ENCODE assay signal across 23 cellular contexts in genomic region chr11:44389963-44390605, GRCh38.
"Had no signal": no experiment of that assay in that cellular context is flagged by ENCODE, and none has a peak within 500 bp of the region (broad histone marks: within the 10 kb centered on the region; RNA-seq: fewer than 3 reads in every experiment).

No MANE protein-coding gene starts in this region.

- H3K4me1 Mint-ChIP-seq: activated CD4-positive, alpha-beta T cell treated with anti-CD3 and anti-CD28 coated beads for 36 hours; central memory CD8-positive, alpha-beta T cell; natural killer cell had no signal

- DNase-seq: activated CD4-positive, alpha-beta T cell treated with anti-CD3 and anti-CD28 coated beads for 36 hours; activated CD4-positive, CD25-positive, alpha-beta regulatory T cell; activated naive CD4-positive, alpha-beta T cell; activated T-cell treated with anti-CD3 and anti-CD28 coated beads for 4 hours; activated T-cell treated with anti-CD3 and anti-CD28 coated beads, Interleukin-2, amount 50 U/mL, for 72 hours; foreskin keratinocyte; heart right ventricle; natural killer cell; occipital lobe; psoas muscle; sigmoid colon; stimulated activated CD4-positive, alpha-beta T cell treated with anti-CD3 and anti-CD28 coated beads, Interleukin-4, amount 100 ng/mL, for 24 hours; stimulated activated CD8-positive, alpha-beta memory T cell treated with anti-CD3 and anti-CD28 coated beads, Interleukin-4, amount 100 ng/mL, for 48 hours; stimulated activated naive CD4-positive, alpha-beta T cell treated with Interleukin-2 at 50 U/mL for 16 hours had no signal

- H3K9me3 ChIP-seq: psoas muscle had no signal

- H3K36me3 ChIP-seq: breast epithelium, esophagus muscularis mucosa, heart right ventricle, neural progenitor cell, sigmoid colon, tibial nerve had no signal

- H3K79me2 ChIP-seq: parathyroid adenoma had no signal

- FAIRE-seq: small intestine had no signal

- H3K27ac Mint-ChIP-seq: activated CD4-positive, alpha-beta T cell treated with anti-CD3 and anti-CD28 coated beads for 36 hours; activated naive CD4-positive, alpha-beta T cell treated with anti-CD3 and anti-CD28 coated beads, Interleukin-2, amount 50 U/mL, for 72 hours; activated T-cell treated with anti-CD3 and anti-CD28 coated beads, Interleukin-2, amount 50 U/mL, for 72 hours; dendritic cell treated with granulocyte-macrophage colony-stimulating factor and Interleukin-4, amounts not matched to agents 40 ng/mL and 50 ng/mL, for 4 days; natural killer cell; neural progenitor cell had no signal

- ATAC-seq: activated CD4-positive, alpha-beta T cell treated with anti-CD3 and anti-CD28 coated beads for 36 hours; activated naive CD4-positive, alpha-beta T cell treated with anti-CD3 and anti-CD28 coated beads, Interleukin-2, amount 50 U/mL, for 72 hours; activated T-cell treated with anti-CD3 and anti-CD28 coated beads, Interleukin-2, amount 50 U/mL, for 72 hours; foreskin keratinocyte; heart right ventricle; natural killer cell; psoas muscle had no signal

- H3K36me3 Mint-ChIP-seq: activated naive CD4-positive, alpha-beta T cell treated with anti-CD3 and anti-CD28 coated beads, Interleukin-2, amount 50 U/mL, for 72 hours; natural killer cell; neural progenitor cell had no signal

- H3K4me3 ChIP-seq: esophagus muscularis mucosa, heart right ventricle, psoas muscle, sigmoid colon, tibial nerve had no signal

- H3K9me3 Mint-ChIP-seq: natural killer cell had no signal

- H3K27me3 ChIP-seq: breast epithelium, neural progenitor cell had no signal

- H3K4me3 Mint-ChIP-seq: activated CD4-positive, alpha-beta T cell treated with anti-CD3 and anti-CD28 coated beads for 36 hours; activated T-cell treated with anti-CD3 and anti-CD28 coated beads, Interleukin-2, amount 50 U/mL, for 72 hours; central memory CD8-positive, alpha-beta T cell; dendritic cell treated with granulocyte-macrophage colony-stimulating factor and Interleukin-4, amounts not matched to agents 40 ng/mL and 50 ng/mL, for 4 days; natural killer cell; neural progenitor cell had no signal

- H3K4me1 ChIP-seq: breast epithelium, esophagus muscularis mucosa, foreskin keratinocyte, heart right ventricle, parathyroid adenoma, psoas muscle, sigmoid colon, tibial nerve had no signal

- H3K27ac ChIP-seq: breast epithelium, esophagus muscularis mucosa, foreskin keratinocyte, heart right ventricle, neural progenitor cell, parathyroid adenoma, psoas muscle, sigmoid colon, tibial nerve had no signal

- H3K9ac ChIP-seq: neural progenitor cell, parathyroid adenoma had no signal

- H2AFZ ChIP-seq: parathyroid adenoma had no signal
